In the genomic region with DNA sequence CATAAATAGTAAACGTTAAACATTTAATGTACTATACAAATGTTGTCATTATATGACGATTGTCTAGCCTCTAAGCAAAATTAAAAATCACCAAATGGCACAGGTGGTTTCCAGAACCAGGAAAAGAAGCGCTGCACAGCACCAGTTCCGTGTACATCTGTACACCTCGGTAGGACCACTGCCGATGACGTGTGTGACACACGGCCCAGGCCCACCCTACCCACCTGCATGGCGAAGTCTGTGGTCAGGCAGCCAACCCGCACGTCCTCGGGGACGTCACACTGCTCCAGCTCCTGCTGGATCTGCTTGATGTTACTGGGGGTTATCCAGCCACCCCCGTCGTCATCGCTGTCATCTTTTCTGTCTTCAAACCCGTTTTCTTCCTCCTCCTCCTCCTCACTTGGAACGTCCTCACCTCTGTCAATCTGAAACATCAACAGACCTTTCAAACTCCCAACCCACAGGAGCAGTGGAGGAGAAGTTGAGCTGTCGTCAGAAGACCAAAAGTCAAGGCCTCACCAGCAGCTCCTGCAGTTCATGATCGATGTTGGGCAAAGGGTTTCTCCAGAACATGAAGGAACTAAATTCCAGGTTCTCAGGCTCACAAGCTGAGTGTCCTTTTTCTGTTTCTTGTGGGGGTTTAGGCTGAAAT, we compare ENCODE assay signal across 15 cellular contexts. TPM values are rescaled to one million over a fixed set of nuclear protein-coding genes. Genes with fewer than 3 reads are reported as not detected.
DNase-seq lines count a peak whose midpoint lies in the region; ATAC-seq, FAIRE-seq and TF ChIP-seq lines count a peak whose summit lies in the region.
"Had no signal": no experiment of that assay in that cellular context is flagged by ENCODE, and none has a peak within 500 bp of the region (broad histone marks: within the 10 kb centered on the region; RNA-seq: fewer than 3 reads in every experiment).

No MANE protein-coding gene starts in this region.

- H3K27me3 Mint-ChIP-seq in activated T-cell treated with anti-CD3 and anti-CD28 coated beads, Interleukin-2, amount 50 U/mL, for 24 hours: no peaks in the 10 kb centered on the region
- no peaks in the 10 kb centered on the region for H3K27me3 Mint-ChIP-seq in activated T-cell treated with anti-CD3 and anti-CD28 coated beads, Interleukin-2, amount 50 U/mL, for 72 hours (ENCODE audit: low read depth)
- H3K27me3 Mint-ChIP-seq: B cell; CD4-positive, alpha-beta T cell; IgD-negative memory B cell had no signal

- H3K27ac Mint-ChIP-seq in activated T-cell treated with anti-CD3 and anti-CD28 coated beads, Interleukin-2, amount 50 U/mL, for 24 hours: peak overlapping the region; percentile 8
- H3K27ac Mint-ChIP-seq in activated T-cell treated with anti-CD3 and anti-CD28 coated beads, Interleukin-2, amount 50 U/mL, for 72 hours: no peak overlapping the region
- H3K27ac Mint-ChIP-seq: B cell; CD4-positive, alpha-beta T cell; GM23338; IgD-negative memory B cell had no signal

- peaks cover 96% of the 10 kb centered on the region for H3K36me3 Mint-ChIP-seq in activated T-cell treated with anti-CD3 and anti-CD28 coated beads, Interleukin-2, amount 50 U/mL, for 24 hours (ENCODE audit: low read depth)
- peaks cover 9 to 44% of the 10 kb centered on the region in 2 donors for H3K36me3 Mint-ChIP-seq in activated T-cell treated with anti-CD3 and anti-CD28 coated beads, Interleukin-2, amount 50 U/mL, for 72 hours (ENCODE audit: insufficient read depth in 2 of 2)

- H3K27ac ChIP-seq in A549 (no peak overlapping the region), GM12878 (ENCODE audit: control insufficient read depth, insufficient read depth) (no peak overlapping the region)

- ATAC-seq in activated T-cell treated with anti-CD3 and anti-CD28 coated beads, Interleukin-2, amount 50 U/mL, for 72 hours (replicated peaks in 1 of 2): no peak
- no peak for ATAC-seq in A549
- no peak for ATAC-seq in GM12878
- no peak for ATAC-seq in GM21786 (IDR thresholded peaks at IDR 0.05; ENCODE audit: unreplicated experiment)
- ATAC-seq: GM23338 had no signal

- H3K9ac ChIP-seq in GM12878 (ENCODE audit: control insufficient read depth, insufficient read depth, low read length): no peak overlapping the region

- H3K9me3 Mint-ChIP-seq in activated T-cell treated with anti-CD3 and anti-CD28 coated beads, Interleukin-2, amount 50 U/mL, for 24 hours: no peaks in the 10 kb centered on the region
- no peaks in the 10 kb centered on the region for H3K9me3 Mint-ChIP-seq in activated T-cell treated with anti-CD3 and anti-CD28 coated beads, Interleukin-2, amount 50 U/mL, for 72 hours
- H3K9me3 Mint-ChIP-seq: CD4-positive, alpha-beta T cell; GM23338; IgD-negative memory B cell had no signal

- no peak overlapping the region for H3K4me3 Mint-ChIP-seq in activated T-cell treated with anti-CD3 and anti-CD28 coated beads, Interleukin-2, amount 50 U/mL, for 24 hours
- H3K4me3 Mint-ChIP-seq in activated T-cell treated with anti-CD3 and anti-CD28 coated beads, Interleukin-2, amount 50 U/mL, for 72 hours: no peak overlapping the region
- H3K4me3 Mint-ChIP-seq: B cell; CD4-positive, alpha-beta T cell; GM23338 had no signal

- SMC1A ChIA-PET in GM12878 (lab: Charles Lee; ENCODE audit: uncharacterized antibody, unreplicated experiment): interaction anchor here (0.9 to 1.0 kb wide), 2 partner anchors 13 to 353 kb away, joined by 3 to 5 read pairs; no protein-coding TSS in a partner anchor

- H3K4me1 ChIP-seq in A549 (peaks cover 18% of the 10 kb centered on the region; the same call in 2 of the 3 replicates), GM12878 (ENCODE audit: control insufficient read depth, insufficient read depth, low read length) (peaks cover 5% of the 10 kb centered on the region)

- no peak for TF ChIP-seq POLR2A in A549 (IDR thresholded peaks at IDR 0.05; ENCODE audit: low read length)
- TF ChIP-seq POLR2A in GM12878 (IDR thresholded peaks at IDR 0.05; ENCODE audit: low read depth, low read length): no peak

- peaks cover 28% of the 10 kb centered on the region for H3K4me1 Mint-ChIP-seq in activated T-cell treated with anti-CD3 and anti-CD28 coated beads, Interleukin-2, amount 50 U/mL, for 24 hours (ENCODE audit: low read depth)
- H3K4me1 Mint-ChIP-seq in activated T-cell treated with anti-CD3 and anti-CD28 coated beads, Interleukin-2, amount 50 U/mL, for 72 hours (ENCODE audit: low read depth): peaks cover 20% of the 10 kb centered on the region

- TSS peak; percentile 6 for BruUV-seq in GM12878 (replicated peaks; lab: Mats Ljungman, UMichigan)

- H3K4me2 ChIP-seq in A549 (no peak overlapping the region), GM12878 (ENCODE audit: control insufficient read depth, insufficient read depth) (no peak overlapping the region)
- H3K4me2 ChIP-seq: GM23338 had no signal

- no peaks in the 10 kb centered on the region for H4K20me1 ChIP-seq in GM12878 (ENCODE audit: control insufficient read depth, insufficient read depth)

- no peak overlapping the region for H2AFZ ChIP-seq in GM12878 (ENCODE audit: control insufficient read depth, low read depth, low read length)
- H2AFZ ChIP-seq: GM23338 had no signal

- no peaks in the 10 kb centered on the region for H3K9me3 ChIP-seq in A549
- H3K9me3 ChIP-seq in GM12878 (replicated peaks; ENCODE audit: control insufficient read depth, insufficient read depth, low read length): no peaks in the 10 kb centered on the region

- H3K4me3 ChIP-seq in A549 (no peak overlapping the region), GM12878 (no peak overlapping the region)
- H3K4me3 ChIP-seq: GM23338 had no signal

- POLR2A ChIA-PET in A549 (lab: Yijun Ruan, JAX): no interaction called here
- POLR2A ChIA-PET in GM12878 (lab: Charles Lee): interaction anchor here (0.7 kb wide), 1 partner anchor 9 kb away, joined by 4 read pairs; no protein-coding TSS in a partner anchor

- TF ChIP-seq EP300 in A549 (IDR thresholded peaks at IDR 0.05): no peak
- TF ChIP-seq EP300 in GM12878 (IDR thresholded peaks at IDR 0.05; ENCODE audit: borderline replicate concordance in 1 of 2, control insufficient read depth in 1 of 2, low read depth in 2 of 2, low read length in 2 of 2): no peak

- no peak for FAIRE-seq in A549 (lab: Jason Lieb, UNC)
- no peak for FAIRE-seq in GM12878 (lab: Jason Lieb, UNC)

- peaks cover 24 to 46% of the 10 kb centered on the region in 2 experiments for H3K36me3 ChIP-seq in GM12878 (ENCODE audit: control insufficient read depth in 2 of 2, insufficient read depth in 2 of 2, low read length in 1 of 2)

- intact Hi-C loops in GM12878 (cut with micrococcal nuclease; ENCODE audit: unreplicated experiment): no loop called here

- H3K79me2 ChIP-seq in GM12878 (ENCODE audit: control insufficient read depth, insufficient read depth, low read length): peaks cover 32% of the 10 kb centered on the region

- CTCF ChIA-PET in A549 (lab: Yijun Ruan, JAX): interaction anchor here (1.3 to 1.6 kb wide), 3 partner anchors 35 to 352 kb away, joined by 3 to 4 read pairs (median 3); no protein-coding TSS in a partner anchor
- CTCF ChIA-PET in GM12878 (lab: Yijun Ruan, JAX): interaction anchor here (0.7 to 1.3 kb wide), 4 partner anchors 20 to 40 kb away, joined by 3 read pairs; no protein-coding TSS in a partner anchor

- RAD21 ChIA-PET in GM12878 (lab: Charles Lee; ENCODE audit: unreplicated experiment): no interaction called here

- no peaks in the 10 kb centered on the region for H3K27me3 ChIP-seq in GM12878 (replicated peaks in 1 of 2; ENCODE audit: control insufficient read depth in 2 of 2, insufficient read depth in 2 of 2, low read length in 1 of 2)

- TF ChIP-seq CTCF in A549 (IDR thresholded peaks at IDR 0.05): no peak
- no peak for TF ChIP-seq CTCF in GM12878 (IDR thresholded peaks at IDR 0.05 in 2 of 3, conservative IDR thresholded peaks at IDR 0.05 in 1 of 3; ENCODE audit: control insufficient read depth in 2 of 3, extremely low read depth in 1 of 3, insufficient read depth in 1 of 3, low read depth in 3 of 3, low read length in 3 of 3)

- TF ChIP-seq RAD21 in A549 (conservative IDR thresholded peaks at IDR 0.05 in 1 of 2, IDR thresholded peaks at IDR 0.05 in 1 of 2) (no peak), GM12878 (IDR thresholded peaks at IDR 0.05; ENCODE audit: insufficient read depth, low read depth, low read length) (no peak)

- DNase-seq in activated T-cell treated with anti-CD3 and anti-CD28 coated beads, Interleukin-2, amount 50 U/mL, for 24 hours: no peak
- no peak for DNase-seq in activated T-cell treated with anti-CD3 and anti-CD28 coated beads, Interleukin-2, amount 50 U/mL, for 72 hours
- DNase-seq in A549 (ENCODE audit: low read depth in 1 of 2, low spot score in 1 of 2) (no peak), GM12878 (ENCODE audit: low read depth, low spot score) (no peak), putamen (ENCODE audit: low spot score) (peak; percentile 77), dermis blood vessel endothelial cell (no peak)
- DNase-seq: C1 segment of cervical spinal cord; Calu3; CD4-positive, alpha-beta T cell; DMS 273 treated with DMSO at 0.1 percent for 48 hours; H7 had no signal

- WGBS in A549 (ENCODE audit: missing lambda C conversion rate): 90% methylated on average over 20 of the region's 20 CpGs
- 83% methylated on average over 20 of the region's 20 CpGs for WGBS in GM12878 (ENCODE audit: insufficient coverage, insufficient replicate concordance, low lambda C conversion rate, missing lambda C conversion rate)

- in situ Hi-C loops in GM12878 (cut with MboI): no loop called here

RNA-seq across cellular contexts. Expression of a gene that starts 5.9 kb away (rescaled TPM):
- total RNA-seq in activated T-cell treated with anti-CD3 and anti-CD28 coated beads, Interleukin-2, amount 50 U/mL, for 72 hours: 100 to 1,000 TPM; 135 to 152 TPM
- polyA plus RNA-seq in A549 (2011; rRNA removed) (120 and 134 TPM in 2 replicates), A549 (2017; fragmentation: RNase III; extraction: RNeasy Plus Mini Kit Qiagen cat#74134 plus additional on column Dnase treatment) (111 to 123 TPM (median 116 TPM) in 3 replicates), GM12878 (2011; rRNA removed) (86.4 and 112 TPM in 2 replicates), GM12878 (2014; fragmentation: Illumina TruSeq; extraction: Trizol) (51.1 and 87.9 TPM in 2 replicates), GM12878 (2014; fragmentation: Nextera tagmentation; extraction: Ambion mirVana) (10 to 100 TPM; 31.1 to 44.0 TPM), GM12878 (2014; rRNA removed) (117 and 121 TPM in 2 replicates), GM12878 (2016; fragmentation: Nextera tagmentation; extraction: Ambion mirVana) (10 to 100 TPM; 76.9 to 79.1 TPM)
- 164 and 165 TPM in 2 replicates for polyA plus RNA-seq in A549 (2012; cell fraction: cytosol; rRNA removed)
- 135 and 142 TPM in 2 replicates for polyA plus RNA-seq in A549 (2012; cell fraction: nucleus; rRNA removed)
- polyA minus RNA-seq in A549 (2011; rRNA and poly(A)+ RNA removed): 93.6 and 122 TPM in 2 replicates
- total RNA-seq in GM12878 (2013; cell fraction: nucleolus; rRNA removed): 31.1 and 34.0 TPM in 2 replicates
- total RNA-seq in GM12878 (2014; rRNA removed) (55.6 and 64.0 TPM in 2 replicates), GM12878 (2014; rRNA removed; fragmentation: Illumina TruSeq; extraction: Trizol) (67.0 and 68.6 TPM in 2 replicates), GM12878 (2021) (93.1 and 97.9 TPM in 2 replicates), dermis blood vessel endothelial cell (19.4 and 22.7 TPM in 2 replicates)
- polyA plus RNA-seq in GM12878 (2011; ENCODE audit: low read depth): 49.2 TPM
- 167 and 168 TPM in 2 replicates for polyA plus RNA-seq in GM12878 (2011; cell fraction: cytosol; rRNA removed)
- polyA plus RNA-seq in GM12878 (2011; cell fraction: nucleus; rRNA removed): 89.6 and 97.2 TPM in 2 replicates
- 101 and 107 TPM in 2 replicates for polyA plus RNA-seq in GM12878 (2012)
- polyA minus RNA-seq in GM12878 (2011; rRNA and poly(A)+ RNA removed): 86.5 and 139 TPM in 2 replicates
- polyA minus RNA-seq in GM12878 (2011; cell fraction: cytosol; rRNA and poly(A)+ RNA removed): 47.7 and 51.3 TPM in 2 replicates
- polyA minus RNA-seq in GM12878 (2011; cell fraction: nucleus; rRNA and poly(A)+ RNA removed): 32.5 and 54.4 TPM in 2 replicates

RNA-seq across cellular contexts. Expression of a gene that starts 13.3 kb away (rescaled TPM):
- 10 to 100 TPM; 45.4 to 62.3 TPM for total RNA-seq in activated T-cell treated with anti-CD3 and anti-CD28 coated beads, Interleukin-2, amount 50 U/mL, for 72 hours
- polyA plus RNA-seq in A549 (2011; rRNA removed) (15.5 and 16.1 TPM in 2 replicates), A549 (2017; fragmentation: RNase III; extraction: RNeasy Plus Mini Kit Qiagen cat#74134 plus additional on column Dnase treatment) (16.2 to 17.6 TPM (median 16.9 TPM) in 3 replicates), GM12878 (2011; rRNA removed) (5.0 and 8.6 TPM in 2 replicates), GM12878 (2014; fragmentation: Illumina TruSeq; extraction: Trizol) (27.4 and 33.7 TPM in 2 replicates), GM12878 (2014; fragmentation: Nextera tagmentation; extraction: Ambion mirVana) (1 to 10 TPM; 2.8 to 2.9 TPM), GM12878 (2014; rRNA removed) (18.5 and 21.6 TPM in 2 replicates), GM12878 (2016; fragmentation: Nextera tagmentation; extraction: Ambion mirVana) (10 to 100 TPM; 29.8 to 31.4 TPM)
- polyA plus RNA-seq in A549 (2012; cell fraction: cytosol; rRNA removed): 12.5 and 15.3 TPM in 2 replicates
- 35.6 and 38.2 TPM in 2 replicates for polyA plus RNA-seq in A549 (2012; cell fraction: nucleus; rRNA removed)
- 18.9 and 27.5 TPM in 2 replicates for polyA minus RNA-seq in A549 (2011; rRNA and poly(A)+ RNA removed)
- total RNA-seq in GM12878 (2013; cell fraction: nucleolus; rRNA removed): 58.8 and 64.9 TPM in 2 replicates
- total RNA-seq in GM12878 (2014; rRNA removed) (22.5 and 27.3 TPM in 2 replicates), GM12878 (2014; rRNA removed; fragmentation: Illumina TruSeq; extraction: Trizol) (16.9 and 20.3 TPM in 2 replicates), GM12878 (2021) (40.4 and 47.0 TPM in 2 replicates), dermis blood vessel endothelial cell (25.4 and 39.0 TPM in 2 replicates)
- polyA plus RNA-seq in GM12878 (2011; ENCODE audit: low read depth): 9.8 TPM
- 9.9 and 15.0 TPM in 2 replicates for polyA plus RNA-seq in GM12878 (2011; cell fraction: cytosol; rRNA removed)
- 29.9 and 49.2 TPM in 2 replicates for polyA plus RNA-seq in GM12878 (2011; cell fraction: nucleus; rRNA removed)
- 17.6 and 19.3 TPM in 2 replicates for polyA plus RNA-seq in GM12878 (2012)
- polyA minus RNA-seq in GM12878 (2011; rRNA and poly(A)+ RNA removed): 11.6 and 15.1 TPM in 2 replicates
- polyA minus RNA-seq in GM12878 (2011; cell fraction: cytosol; rRNA and poly(A)+ RNA removed): 5.6 and 9.3 TPM in 2 replicates
- polyA minus RNA-seq in GM12878 (2011; cell fraction: nucleus; rRNA and poly(A)+ RNA removed): 10.3 and 26.2 TPM in 2 replicates

RNA-seq across cellular contexts. Expression of a gene that starts 22.5 kb away (rescaled TPM):
- total RNA-seq in activated T-cell treated with anti-CD3 and anti-CD28 coated beads, Interleukin-2, amount 50 U/mL, for 72 hours: 10 to 100 TPM; 10.8 to 12.8 TPM
- 1,834 and 2,226 TPM in 2 replicates for polyA plus RNA-seq in A549 (2011; rRNA removed)
- polyA plus RNA-seq in A549 (2012; cell fraction: cytosol; rRNA removed): 1,879 and 2,170 TPM in 2 replicates
- polyA plus RNA-seq in A549 (2012; cell fraction: nucleus; rRNA removed): 1,128 and 1,581 TPM in 2 replicates
- polyA plus RNA-seq in A549 (2017; fragmentation: RNase III; extraction: RNeasy Plus Mini Kit Qiagen cat#74134 plus additional on column Dnase treatment): 2,775 to 2,908 TPM (median 2,777 TPM) in 3 replicates
- 822 and 1,005 TPM in 2 replicates for polyA minus RNA-seq in A549 (2011; rRNA and poly(A)+ RNA removed)
- 2.5 and 2.7 TPM in 2 replicates for total RNA-seq in GM12878 (2013; cell fraction: nucleolus; rRNA removed)
- total RNA-seq in GM12878 (2014; rRNA removed): 24.6 and 26.4 TPM in 2 replicates
- 27.6 and 33.4 TPM in 2 replicates for total RNA-seq in GM12878 (2014; rRNA removed; fragmentation: Illumina TruSeq; extraction: Trizol)
- 24.0 and 25.0 TPM in 2 replicates for total RNA-seq in GM12878 (2021)
- polyA plus RNA-seq in GM12878 (2011; ENCODE audit: low read depth): 15.3 TPM
- polyA plus RNA-seq in GM12878 (2011; rRNA removed): 29.0 and 34.1 TPM in 2 replicates
- polyA plus RNA-seq in GM12878 (2011; cell fraction: cytosol; rRNA removed): 32.2 and 35.7 TPM in 2 replicates
- 10.9 and 14.9 TPM in 2 replicates for polyA plus RNA-seq in GM12878 (2011; cell fraction: nucleus; rRNA removed)
- polyA plus RNA-seq in GM12878 (2012): 14.0 and 15.3 TPM in 2 replicates
- polyA plus RNA-seq in GM12878 (2014; fragmentation: Illumina TruSeq; extraction: Trizol): 25.5 and 35.9 TPM in 2 replicates
- 10 to 100 TPM; 35.2 to 40.0 TPM for polyA plus RNA-seq in GM12878 (2014; fragmentation: Nextera tagmentation; extraction: Ambion mirVana)
- 25.0 and 26.0 TPM in 2 replicates for polyA plus RNA-seq in GM12878 (2014; rRNA removed)
- 10 to 100 TPM; 82.4 to 84.9 TPM for polyA plus RNA-seq in GM12878 (2016; fragmentation: Nextera tagmentation; extraction: Ambion mirVana)
- 15.7 and 18.5 TPM in 2 replicates for polyA minus RNA-seq in GM12878 (2011; rRNA and poly(A)+ RNA removed)
- polyA minus RNA-seq in GM12878 (2011; cell fraction: cytosol; rRNA and poly(A)+ RNA removed): 7.1 and 9.1 TPM in 2 replicates
- 2.4 and 2.7 TPM in 2 replicates for polyA minus RNA-seq in GM12878 (2011; cell fraction: nucleus; rRNA and poly(A)+ RNA removed)
- 427 and 456 TPM in 2 replicates for total RNA-seq in dermis blood vessel endothelial cell

Comparison
In these comparisons a context has a peak if more than half of its experiments do, and no peak if none do; other contexts are left out.
1. RNA of a gene that starts 22.5 kb away (total RNA-seq): 427 to 456 TPM in dermis blood vessel endothelial cell; 2.5 to 33.4 TPM in GM12878 and 10.8 to 12.8 TPM in activated T-cell treated with anti-CD3 and anti-CD28 coated beads, Interleukin-2, amount 50 U/mL, for 72 hours; every median in the first group is over 10 times any median in the second.